In genomic region chr2:155715705-155716104, GRCh38 we compare ENCODE assay signal across 37 cellular contexts.
"Had no signal": no experiment of that assay in that cellular context is flagged by ENCODE, and none has a peak within 500 bp of the region (broad histone marks: within the 10 kb centered on the region; RNA-seq: fewer than 3 reads in every experiment).

No MANE protein-coding gene starts in this region.

- H3K4me1 Mint-ChIP-seq: activated CD4-positive, alpha-beta memory T cell treated with anti-CD3 and anti-CD28 coated beads, Interleukin-2, amount 10 ng/mL, durations not matched to agents 7 days and 5 days; activated CD4-positive, alpha-beta T cell treated with anti-CD3 and anti-CD28 coated beads for 36 hours; activated CD4-positive, alpha-beta T cell treated with anti-CD3 and anti-CD28 coated beads, Interleukin-2, amount 10 ng/mL, durations not matched to agents 7 days and 5 days; activated CD8-positive, alpha-beta memory T cell treated with anti-CD3 and anti-CD28 coated beads, Interleukin-2, amount 10 ng/mL, durations not matched to agents 7 days and 5 days; activated naive CD4-positive, alpha-beta T cell treated with anti-CD3 and anti-CD28 coated beads, Interleukin-2, amount 10 ng/mL, durations not matched to agents 7 days and 5 days; activated naive CD4-positive, alpha-beta T cell treated with anti-CD3 and anti-CD28 coated beads, Interleukin-2, amount 50 U/mL, for 24 hours; activated naive CD8-positive, alpha-beta T cell treated with anti-CD3 and anti-CD28 coated beads, Interleukin-2, amount 10 ng/mL, durations not matched to agents 7 days and 5 days; activated naive CD8-positive, alpha-beta T cell treated with anti-CD3 and anti-CD28 coated beads, Interleukin-2, amount 50 U/mL, for 24 hours; central memory CD8-positive, alpha-beta T cell had no signal

- H3K9me3 Mint-ChIP-seq: activated CD4-positive, alpha-beta memory T cell treated with anti-CD3 and anti-CD28 coated beads, Interleukin-2, amount 10 ng/mL, durations not matched to agents 7 days and 5 days; activated CD4-positive, alpha-beta T cell treated with anti-CD3 and anti-CD28 coated beads, Interleukin-2, amount 10 ng/mL, durations not matched to agents 7 days and 5 days; activated naive CD4-positive, alpha-beta T cell treated with anti-CD3 and anti-CD28 coated beads, Interleukin-2, amount 10 ng/mL, durations not matched to agents 7 days and 5 days; activated naive CD4-positive, alpha-beta T cell treated with anti-CD3 and anti-CD28 coated beads, Interleukin-2, amount 50 U/mL, for 24 hours; activated naive CD8-positive, alpha-beta T cell treated with anti-CD3 and anti-CD28 coated beads, Interleukin-2, amount 10 ng/mL, durations not matched to agents 7 days and 5 days; activated naive CD8-positive, alpha-beta T cell treated with anti-CD3 and anti-CD28 coated beads, Interleukin-2, amount 50 U/mL, for 24 hours; activated T-cell treated with anti-CD3 and anti-CD28 coated beads, Interleukin-2, amount 50 U/mL, for 24 hours; activated T-helper 2 cell treated with anti-CD3 and anti-CD28 coated beads, Interferon-gamma antibody, Interleukin-2, Interleukin-4, amounts not matched to agents 10 μg/mL and 5 μg/mL and 100 μg/mL, durations not matched to agents 14 hours and 24 hours and 36 hours; brain; central memory CD8-positive, alpha-beta T cell; T-helper 1 cell treated with Interleukin-12 subunit alpha and Interleukin-12 subunit beta and Interleukin-4 antibody, amounts not matched to agents 30 μg/mL and 1 μg/mL, for 36 hours; T-helper 2 cell treated with Interferon-gamma antibody and Interleukin-4, amounts not matched to agents 5 μg/mL and 100 μg/mL, for 36 hours had no signal

- DNase-seq: activated CD4-positive, alpha-beta memory T cell treated with anti-CD3 and anti-CD28 coated beads, Interleukin-2, amount 10 ng/mL, durations not matched to agents 7 days and 5 days; activated CD4-positive, alpha-beta T cell treated with anti-CD3 and anti-CD28 coated beads for 1 hour; activated CD4-positive, alpha-beta T cell treated with anti-CD3 and anti-CD28 coated beads for 36 hours; activated CD4-positive, alpha-beta T cell treated with anti-CD3 and anti-CD28 coated beads for 48 hours; activated CD4-positive, alpha-beta T cell treated with anti-CD3 and anti-CD28 coated beads, Interleukin-2, amount 10 ng/mL, durations not matched to agents 7 days and 5 days; activated CD4-positive, alpha-beta T cell treated with anti-CD3 and anti-CD28 coated beads, Interleukin-2, amount 50 U/mL, for 48 hours; activated CD4-positive, CD25-positive, alpha-beta regulatory T cell; activated CD8-positive, alpha-beta memory T cell treated with anti-CD3 and anti-CD28 coated beads for 24 hours; activated CD8-positive, alpha-beta memory T cell treated with anti-CD3 and anti-CD28 coated beads, Interleukin-2, amount 10 ng/mL, durations not matched to agents 7 days and 5 days; activated CD8-positive, alpha-beta memory T cell treated with anti-CD3 and anti-CD28 coated beads, Interleukin-2, amount 50 U/mL, for 48 hours; activated CD8-positive, alpha-beta T cell treated with anti-CD3 and anti-CD28 coated beads, Interleukin-2, amount 10 ng/mL, durations not matched to agents 7 days and 5 days; activated effector memory CD4-positive, alpha-beta T cell treated with Interleukin-2 at 50 U/mL for 16 hours; activated gamma-delta T cell; activated naive CD4-positive, alpha-beta T cell treated with anti-CD3 and anti-CD28 coated beads, Interleukin-2, amount 10 ng/mL, durations not matched to agents 7 days and 5 days; activated naive CD4-positive, alpha-beta T cell treated with Interleukin-2 at 50 U/mL for 16 hours; activated naive CD8-positive, alpha-beta T cell treated with anti-CD3 and anti-CD28 coated beads, Interleukin-2, amount 10 ng/mL, durations not matched to agents 7 days and 5 days; activated naive CD8-positive, alpha-beta T cell treated with anti-CD3 and anti-CD28 coated beads, Interleukin-2, amount 50 U/mL, for 24 hours; activated T-cell treated with anti-CD3 and anti-CD28 coated beads, Interleukin-2, amount 50 U/mL, for 24 hours; activated T-cell treated with anti-CD3 and anti-CD28 coated beads, Interleukin-2, amount 50 U/mL, for 48 hours; anterior cingulate cortex; cerebellar nuclear complex; T-helper 1 cell; T-helper 2 cell; T-helper 9 cell had no signal

- H3K27ac Mint-ChIP-seq: activated CD4-positive, alpha-beta memory T cell treated with anti-CD3 and anti-CD28 coated beads, Interleukin-2, amount 10 ng/mL, durations not matched to agents 7 days and 5 days; activated CD4-positive, alpha-beta T cell treated with anti-CD3 and anti-CD28 coated beads for 36 hours; activated CD4-positive, alpha-beta T cell treated with anti-CD3 and anti-CD28 coated beads, Interleukin-2, amount 10 ng/mL, durations not matched to agents 7 days and 5 days; activated CD8-positive, alpha-beta memory T cell treated with anti-CD3 and anti-CD28 coated beads, Interleukin-2, amount 10 ng/mL, durations not matched to agents 7 days and 5 days; activated CD8-positive, alpha-beta T cell treated with anti-CD3 and anti-CD28 coated beads, Interleukin-2, amount 10 ng/mL, durations not matched to agents 7 days and 5 days; activated naive CD4-positive, alpha-beta T cell treated with anti-CD3 and anti-CD28 coated beads, Interleukin-2, amount 10 ng/mL, durations not matched to agents 7 days and 5 days; activated naive CD4-positive, alpha-beta T cell treated with anti-CD3 and anti-CD28 coated beads, Interleukin-2, amount 50 U/mL, for 24 hours; activated naive CD8-positive, alpha-beta T cell; activated naive CD8-positive, alpha-beta T cell treated with anti-CD3 and anti-CD28 coated beads, Interleukin-2, amount 10 ng/mL, durations not matched to agents 7 days and 5 days; activated naive CD8-positive, alpha-beta T cell treated with anti-CD3 and anti-CD28 coated beads, Interleukin-2, amount 50 U/mL, for 24 hours; activated T-cell treated with anti-CD3 and anti-CD28 coated beads, Interleukin-2, amount 50 U/mL, for 24 hours; activated T-helper 2 cell treated with anti-CD3 and anti-CD28 coated beads, Interferon-gamma antibody, Interleukin-2, Interleukin-4, amounts not matched to agents 10 μg/mL and 5 μg/mL and 100 μg/mL, durations not matched to agents 14 hours and 24 hours and 36 hours; brain; T-helper 1 cell treated with Interleukin-12 subunit alpha and Interleukin-12 subunit beta and Interleukin-4 antibody, amounts not matched to agents 30 μg/mL and 1 μg/mL, for 36 hours; T-helper 2 cell treated with Interferon-gamma antibody and Interleukin-4, amounts not matched to agents 5 μg/mL and 100 μg/mL, for 36 hours had no signal

- H3K4me3 Mint-ChIP-seq: activated CD4-positive, alpha-beta memory T cell treated with anti-CD3 and anti-CD28 coated beads, Interleukin-2, amount 10 ng/mL, durations not matched to agents 7 days and 5 days; activated CD4-positive, alpha-beta T cell treated with anti-CD3 and anti-CD28 coated beads for 36 hours; activated CD4-positive, alpha-beta T cell treated with anti-CD3 and anti-CD28 coated beads, Interleukin-2, amount 10 ng/mL, durations not matched to agents 7 days and 5 days; activated CD8-positive, alpha-beta memory T cell treated with anti-CD3 and anti-CD28 coated beads, Interleukin-2, amount 10 ng/mL, durations not matched to agents 7 days and 5 days; activated CD8-positive, alpha-beta T cell treated with anti-CD3 and anti-CD28 coated beads, Interleukin-2, amount 10 ng/mL, durations not matched to agents 7 days and 5 days; activated naive CD4-positive, alpha-beta T cell treated with anti-CD3 and anti-CD28 coated beads, Interleukin-2, amount 10 ng/mL, durations not matched to agents 7 days and 5 days; activated naive CD4-positive, alpha-beta T cell treated with anti-CD3 and anti-CD28 coated beads, Interleukin-2, amount 50 U/mL, for 24 hours; activated naive CD8-positive, alpha-beta T cell; activated naive CD8-positive, alpha-beta T cell treated with anti-CD3 and anti-CD28 coated beads, Interleukin-2, amount 10 ng/mL, durations not matched to agents 7 days and 5 days; activated naive CD8-positive, alpha-beta T cell treated with anti-CD3 and anti-CD28 coated beads, Interleukin-2, amount 50 U/mL, for 24 hours; activated T-cell treated with anti-CD3 and anti-CD28 coated beads, Interleukin-2, amount 50 U/mL, for 24 hours; brain; central memory CD8-positive, alpha-beta T cell; T-helper 1 cell treated with Interleukin-12 subunit alpha and Interleukin-12 subunit beta and Interleukin-4 antibody, amounts not matched to agents 30 μg/mL and 1 μg/mL, for 36 hours; T-helper 2 cell treated with Interferon-gamma antibody and Interleukin-4, amounts not matched to agents 5 μg/mL and 100 μg/mL, for 36 hours had no signal

- H3K36me3 Mint-ChIP-seq: activated CD8-positive, alpha-beta memory T cell treated with anti-CD3 and anti-CD28 coated beads, Interleukin-2, amount 10 ng/mL, durations not matched to agents 7 days and 5 days; activated naive CD4-positive, alpha-beta T cell treated with anti-CD3 and anti-CD28 coated beads, Interleukin-2, amount 10 ng/mL, durations not matched to agents 7 days and 5 days; activated naive CD4-positive, alpha-beta T cell treated with anti-CD3 and anti-CD28 coated beads, Interleukin-2, amount 50 U/mL, for 24 hours; activated naive CD8-positive, alpha-beta T cell; activated naive CD8-positive, alpha-beta T cell treated with anti-CD3 and anti-CD28 coated beads, Interleukin-2, amount 10 ng/mL, durations not matched to agents 7 days and 5 days; brain had no signal

- ATAC-seq: activated CD4-positive, alpha-beta T cell treated with anti-CD3 and anti-CD28 coated beads for 36 hours; activated CD4-positive, CD25-positive, alpha-beta regulatory T cell treated with anti-CD3 and anti-CD28 coated beads, Interleukin-2, amount 50 U/mL, for 24 hours; activated CD8-positive, alpha-beta memory T cell treated with anti-CD3 and anti-CD28 coated beads, Interleukin-2, amount 10 ng/mL, durations not matched to agents 7 days and 5 days; activated CD8-positive, alpha-beta T cell treated with anti-CD3 and anti-CD28 coated beads, Interleukin-2, amount 10 ng/mL, durations not matched to agents 7 days and 5 days; activated naive CD8-positive, alpha-beta T cell treated with anti-CD3 and anti-CD28 coated beads, Interleukin-2, amount 50 U/mL, for 24 hours had no signal

- H3K4me1 ChIP-seq: ascending aorta had no signal

- H3K27ac ChIP-seq: ascending aorta, cardiac muscle cell, VCaP had no signal

- H3K4me3 ChIP-seq: ascending aorta, cardiac muscle cell had no signal

- H3K9me3 ChIP-seq: ascending aorta had no signal

- H3K27me3 ChIP-seq: ascending aorta, cardiac muscle cell had no signal

- FAIRE-seq: bronchial epithelial cell, TTC549 had no signal

- H3K36me3 ChIP-seq: ascending aorta, cardiac muscle cell had no signal

- H3K27me3 Mint-ChIP-seq: activated CD4-positive, alpha-beta memory T cell treated with anti-CD3 and anti-CD28 coated beads, Interleukin-2, amount 10 ng/mL, durations not matched to agents 7 days and 5 days; activated CD4-positive, alpha-beta T cell treated with anti-CD3 and anti-CD28 coated beads for 36 hours; activated CD4-positive, alpha-beta T cell treated with anti-CD3 and anti-CD28 coated beads, Interleukin-2, amount 10 ng/mL, durations not matched to agents 7 days and 5 days; activated CD8-positive, alpha-beta memory T cell treated with anti-CD3 and anti-CD28 coated beads, Interleukin-2, amount 10 ng/mL, durations not matched to agents 7 days and 5 days; activated naive CD4-positive, alpha-beta T cell treated with anti-CD3 and anti-CD28 coated beads, Interleukin-2, amount 10 ng/mL, durations not matched to agents 7 days and 5 days; activated naive CD4-positive, alpha-beta T cell treated with anti-CD3 and anti-CD28 coated beads, Interleukin-2, amount 50 U/mL, for 24 hours; activated naive CD8-positive, alpha-beta T cell; activated naive CD8-positive, alpha-beta T cell treated with anti-CD3 and anti-CD28 coated beads, Interleukin-2, amount 10 ng/mL, durations not matched to agents 7 days and 5 days; activated naive CD8-positive, alpha-beta T cell treated with anti-CD3 and anti-CD28 coated beads, Interleukin-2, amount 50 U/mL, for 24 hours; activated T-cell treated with anti-CD3 and anti-CD28 coated beads, Interleukin-2, amount 50 U/mL, for 24 hours; brain; central memory CD8-positive, alpha-beta T cell had no signal
